ENCODE assay signal across 31 cellular contexts in genomic region chr10:79472449-79472848, GRCh38.
"Had no signal": no experiment of that assay in that cellular context is flagged by ENCODE, and none has a peak within 500 bp of the region (broad histone marks: within the 10 kb centered on the region; RNA-seq: fewer than 3 reads in every experiment).

No MANE protein-coding gene starts in this region.

- H3K4me3 ChIP-seq: colonic mucosa, esophagus muscularis mucosa, gastrocnemius medialis, heart left ventricle had no signal

- H3K4me3 Mint-ChIP-seq: activated CD4-positive, alpha-beta memory T cell treated with anti-CD3 and anti-CD28 coated beads for 36 hours; activated CD4-positive, alpha-beta T cell treated with anti-CD3 and anti-CD28 coated beads for 36 hours; activated CD4-positive, alpha-beta T cell treated with anti-CD3 and anti-CD28 coated beads, Interleukin-2, amount 10 ng/mL, durations not matched to agents 24 days and 14 days; activated CD8-positive, alpha-beta memory T cell treated with anti-CD3 and anti-CD28 coated beads, Interleukin-2, amount 10 ng/mL, durations not matched to agents 7 days and 5 days; activated CD8-positive, alpha-beta T cell treated with anti-CD3 and anti-CD28 coated beads, Interleukin-2, amount 10 ng/mL, durations not matched to agents 7 days and 5 days; activated naive CD4-positive, alpha-beta T cell treated with anti-CD3 and anti-CD28 coated beads, Interleukin-2, amount 10 ng/mL, durations not matched to agents 7 days and 5 days; activated T-helper 1 cell treated with anti-CD3 and anti-CD28 coated beads, Interleukin-12 subunit alpha, Interleukin-12 subunit beta, Interleukin-2, Interleukin-4 antibody, amounts not matched to agents 30 ng/mL and 10 ng/mL and 1 ng/mL, durations not matched to agents 14 hours and 24 hours and 36 hours; endodermal cell had no signal

- H3K36me3 ChIP-seq: brain microvascular endothelial cell, colonic mucosa, esophagus muscularis mucosa, gastrocnemius medialis, heart left ventricle had no signal

- H3K4me1 ChIP-seq: colonic mucosa, foreskin keratinocyte had no signal

- H3K36me3 Mint-ChIP-seq: activated CD4-positive, alpha-beta memory T cell treated with anti-CD3 and anti-CD28 coated beads for 36 hours; activated CD8-positive, alpha-beta memory T cell treated with anti-CD3 and anti-CD28 coated beads, Interleukin-2, amount 10 ng/mL, durations not matched to agents 7 days and 5 days; activated naive CD4-positive, alpha-beta T cell treated with anti-CD3 and anti-CD28 coated beads, Interleukin-2, amount 10 ng/mL, durations not matched to agents 7 days and 5 days; activated naive CD4-positive, alpha-beta T cell treated with anti-CD3 and anti-CD28 coated beads, Interleukin-2, amount 50 U/mL, for 72 hours had no signal

- H3K9me3 ChIP-seq: colonic mucosa, esophagus muscularis mucosa, gastrocnemius medialis, heart left ventricle had no signal

- H3K27me3 ChIP-seq: brain microvascular endothelial cell, colonic mucosa, esophagus muscularis mucosa, gastrocnemius medialis, heart left ventricle had no signal

- H3K27ac ChIP-seq: brain microvascular endothelial cell, colonic mucosa, esophagus muscularis mucosa, foreskin keratinocyte, heart left ventricle had no signal

- H3K4me1 Mint-ChIP-seq: activated CD4-positive, alpha-beta T cell treated with anti-CD3 and anti-CD28 coated beads for 36 hours; activated CD4-positive, alpha-beta T cell treated with anti-CD3 and anti-CD28 coated beads, Interleukin-2, amount 10 ng/mL, durations not matched to agents 24 days and 14 days; activated naive CD4-positive, alpha-beta T cell treated with anti-CD3 and anti-CD28 coated beads, Interleukin-2, amount 10 ng/mL, durations not matched to agents 7 days and 5 days; endodermal cell had no signal

- H3K9me3 Mint-ChIP-seq: activated CD4-positive, alpha-beta memory T cell treated with anti-CD3 and anti-CD28 coated beads for 36 hours; activated CD4-positive, alpha-beta T cell treated with anti-CD3 and anti-CD28 coated beads, Interleukin-2, amount 10 ng/mL, durations not matched to agents 24 days and 14 days; activated naive CD4-positive, alpha-beta T cell treated with anti-CD3 and anti-CD28 coated beads, Interleukin-2, amount 10 ng/mL, durations not matched to agents 7 days and 5 days; activated naive CD4-positive, alpha-beta T cell treated with anti-CD3 and anti-CD28 coated beads, Interleukin-2, amount 50 U/mL, for 72 hours; activated T-helper 1 cell treated with anti-CD3 and anti-CD28 coated beads, Interleukin-12 subunit alpha, Interleukin-12 subunit beta, Interleukin-2, Interleukin-4 antibody, amounts not matched to agents 30 ng/mL and 10 ng/mL and 1 ng/mL, durations not matched to agents 14 hours and 24 hours and 36 hours; activated T-helper 2 cell treated with anti-CD3 and anti-CD28 coated beads, Interferon-gamma antibody, Interleukin-2, Interleukin-4, amounts not matched to agents 10 μg/mL and 5 μg/mL and 100 μg/mL, durations not matched to agents 14 hours and 24 hours and 36 hours; endodermal cell had no signal

- H3K27ac Mint-ChIP-seq: activated CD4-positive, alpha-beta memory T cell treated with anti-CD3 and anti-CD28 coated beads for 36 hours; activated CD4-positive, alpha-beta T cell treated with anti-CD3 and anti-CD28 coated beads for 36 hours; activated CD4-positive, alpha-beta T cell treated with anti-CD3 and anti-CD28 coated beads, Interleukin-2, amount 10 ng/mL, durations not matched to agents 24 days and 14 days; activated CD8-positive, alpha-beta memory T cell treated with anti-CD3 and anti-CD28 coated beads, Interleukin-2, amount 10 ng/mL, durations not matched to agents 7 days and 5 days; activated CD8-positive, alpha-beta T cell treated with anti-CD3 and anti-CD28 coated beads, Interleukin-2, amount 10 ng/mL, durations not matched to agents 7 days and 5 days; activated naive CD4-positive, alpha-beta T cell treated with anti-CD3 and anti-CD28 coated beads, Interleukin-2, amount 10 ng/mL, durations not matched to agents 7 days and 5 days; activated naive CD4-positive, alpha-beta T cell treated with anti-CD3 and anti-CD28 coated beads, Interleukin-2, amount 50 U/mL, for 72 hours; activated T-helper 1 cell treated with anti-CD3 and anti-CD28 coated beads, Interleukin-12 subunit alpha, Interleukin-12 subunit beta, Interleukin-2, Interleukin-4 antibody, amounts not matched to agents 30 ng/mL and 10 ng/mL and 1 ng/mL, durations not matched to agents 14 hours and 24 hours and 36 hours; activated T-helper 2 cell treated with anti-CD3 and anti-CD28 coated beads, Interferon-gamma antibody, Interleukin-2, Interleukin-4, amounts not matched to agents 10 μg/mL and 5 μg/mL and 100 μg/mL, durations not matched to agents 14 hours and 24 hours and 36 hours; endodermal cell had no signal

- DNase-seq: activated CD4-positive, alpha-beta memory T cell treated with anti-CD3 and anti-CD28 coated beads for 36 hours; activated CD4-positive, alpha-beta T cell treated with anti-CD3 and anti-CD28 coated beads for 36 hours; activated CD4-positive, alpha-beta T cell treated with anti-CD3 and anti-CD28 coated beads, Interleukin-2, amount 10 ng/mL, durations not matched to agents 24 days and 14 days; activated CD4-positive, CD25-positive, alpha-beta regulatory T cell; activated CD4-positive, CD25-positive, alpha-beta regulatory T cell treated with anti-CD3 and anti-CD28 coated beads, Interleukin-2, amount 50 U/mL, for 72 hours; activated CD8-positive, alpha-beta memory T cell treated with anti-CD3 and anti-CD28 coated beads, Interleukin-2, amount 10 ng/mL, durations not matched to agents 7 days and 5 days; activated CD8-positive, alpha-beta memory T cell treated with anti-CD3 and anti-CD28 coated beads, Interleukin-2, amount 50 U/mL, for 4 hours; activated CD8-positive, alpha-beta T cell treated with anti-CD3 and anti-CD28 coated beads, Interleukin-2, amount 10 ng/mL, durations not matched to agents 7 days and 5 days; activated gamma-delta T cell; activated naive CD4-positive, alpha-beta T cell; activated naive CD4-positive, alpha-beta T cell treated with anti-CD3 and anti-CD28 coated beads, Interleukin-2, amount 10 ng/mL, durations not matched to agents 7 days and 5 days; activated T-cell treated with anti-CD3 and anti-CD28 coated beads, Interleukin-2, amount 50 U/mL, for 1 hour; activated T-cell treated with anti-CD3 and anti-CD28 coated beads, Interleukin-2, amount 50 U/mL, for 48 hours; amniotic stem cell; anterior cingulate cortex; brain microvascular endothelial cell; central memory CD4-positive, alpha-beta T cell; cerebellar nuclear complex; colonic mucosa; effector memory CD4-positive, alpha-beta T cell; endodermal cell; erythroblast; foreskin keratinocyte; gastrocnemius medialis; glutamatergic neuron; heart left ventricle; T-helper 2 cell had no signal
